ENCODE assay signal across 1 cellular context in genomic region chr9:113520109-113520642, GRCh38.
TF ChIP-seq lines count a peak whose summit lies in the region.

No MANE protein-coding gene starts in this region.

TF ChIP-seq in GM12878, 131 proteins besides CTCF, POLR2A, EP300 and RAD21 (continued from another document and continues in another):
- TF ChIP-seq HSF1 (IDR thresholded peaks at IDR 0.05; ENCODE audit: low read depth, low read length) (no peak), ZBTB40 (IDR thresholded peaks at IDR 0.05; ENCODE audit: borderline replicate concordance) (peak; percentile 93), ZNF592 (IDR thresholded peaks at IDR 0.05) (no peak), SMAD1 (IDR thresholded peaks at IDR 0.05; ENCODE audit: low read depth, partially characterized antibody) (peak; percentile 25), ZNF24 (IDR thresholded peaks at IDR 0.05) (no peak), YY1 (IDR thresholded peaks at IDR 0.05; ENCODE audit: low read depth, low read length) (no peak), LARP7 (IDR thresholded peaks at IDR 0.05) (0 out of 2 replicates have a peak, but pooled peaks have one; percentile 51), SUZ12 (IDR thresholded peaks at IDR 0.05; ENCODE audit: unreplicated experiment) (no peak), REST (IDR thresholded peaks at IDR 0.05; ENCODE audit: low read depth, low read length) (no peak), SIX5 (IDR thresholded peaks at IDR 0.05; ENCODE audit: low read depth, low read length, severe bottlenecking) (no peak), ATF7 (IDR thresholded peaks at IDR 0.05; ENCODE audit: low read depth) (peak; percentile 94), SIN3A (IDR thresholded peaks at IDR 0.05; ENCODE audit: low read depth, low read length) (no peak), FOXM1 (IDR thresholded peaks at IDR 0.05; ENCODE audit: low read depth, low read length) (no peak), ZSCAN29 (IDR thresholded peaks at IDR 0.05) (no peak), TCF12 (IDR thresholded peaks at IDR 0.05; ENCODE audit: low read depth, low read length) (peak; percentile 60; the same call in 1 of the 2 replicates), POLR2AphosphoS5 (IDR thresholded peaks at IDR 0.05; ENCODE audit: low read length) (peak; percentile 75; the same call in 1 of the 2 replicates), BMI1 (IDR thresholded peaks at IDR 0.05; ENCODE audit: borderline replicate concordance) (no peak), RUNX3 (IDR thresholded peaks at IDR 0.05; ENCODE audit: low read length) (peak; percentile 46; the same call in 1 of the 2 replicates), CREB1 (IDR thresholded peaks at IDR 0.05; ENCODE audit: low read depth) (no peak), MTA3 (IDR thresholded peaks at IDR 0.05; ENCODE audit: borderline replicate concordance, low read length) (no peak), ATF3 (IDR thresholded peaks at IDR 0.05; ENCODE audit: borderline replicate concordance, extremely low read depth, low read depth, low read length) (no peak), CBX3 (IDR thresholded peaks at IDR 0.05; ENCODE audit: borderline replicate concordance, low read depth) (no peak), ZNF622 (IDR thresholded peaks at IDR 0.05) (no peak), ATF2 (IDR thresholded peaks at IDR 0.05; ENCODE audit: low read length) (0 out of 2 replicates have a peak, but pooled peaks have one; percentile 52), MTA2 (IDR thresholded peaks at IDR 0.05; ENCODE audit: low read depth) (peak; percentile 87), E2F4 (IDR thresholded peaks at IDR 0.05; ENCODE audit: low read depth, low read length) (no peak), SRF (IDR thresholded peaks at IDR 0.05; ENCODE audit: low read depth in 2 of 2, low read length in 2 of 2) (no peak), CUX1 (IDR thresholded peaks at IDR 0.05; ENCODE audit: insufficient replicate concordance, low read depth, low read length) (peak; percentile 93), ELK1 (IDR thresholded peaks at IDR 0.05; ENCODE audit: low read depth, low read length) (no peak), EED (IDR thresholded peaks at IDR 0.05; ENCODE audit: low read depth) (peak; percentile 52; the same call in 1 of the 2 replicates), CHD4 (IDR thresholded peaks at IDR 0.05) (no peak), RELA (IDR thresholded peaks at IDR 0.05; ENCODE audit: borderline replicate concordance, partially characterized antibody) (peak; percentile 65), RFX5 (IDR thresholded peaks at IDR 0.05; ENCODE audit: low read depth, low read length) (no peak), NFYA (IDR thresholded peaks at IDR 0.05; ENCODE audit: borderline replicate concordance, low read depth, low read length) (no peak), SUPT20H (IDR thresholded peaks at IDR 0.05; ENCODE audit: borderline replicate concordance, control insufficient read depth, low read depth, low read length) (no peak)
